Comparison of ENCODE assay signal across 1 cellular context in the genomic region with DNA sequence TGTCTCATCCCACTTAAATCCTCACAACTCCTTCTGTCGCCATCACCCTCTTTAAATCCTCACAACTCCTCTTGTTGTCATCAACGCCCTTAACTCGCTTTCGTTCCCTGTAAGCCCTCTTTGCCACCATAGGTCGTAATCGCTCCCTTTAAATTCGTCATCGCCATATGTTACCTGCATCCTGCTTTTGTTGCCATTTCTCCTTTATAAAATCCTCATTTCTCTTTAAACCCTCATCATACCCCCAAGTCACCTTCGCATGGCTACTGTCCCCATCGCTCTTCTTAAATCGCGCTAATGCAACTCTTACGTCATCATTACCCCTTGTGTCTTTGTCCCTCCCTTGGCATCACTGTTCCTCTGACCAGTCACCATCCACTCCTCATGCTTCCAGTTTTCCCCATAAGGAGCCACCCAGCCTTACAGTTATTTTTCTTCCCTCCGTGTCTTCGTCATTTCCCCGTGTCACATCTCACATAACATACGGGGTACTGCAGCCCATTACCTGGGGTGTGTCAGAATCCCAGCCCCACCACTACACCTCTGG.
TF ChIP-seq lines count a peak whose summit lies in the region.

No MANE protein-coding gene starts in this region.

TF ChIP-seq in K562, 482 proteins besides CTCF, POLR2A, EP300 and RAD21 (continued from another document and continues in another):
- TF ChIP-seq, protein P1, sequence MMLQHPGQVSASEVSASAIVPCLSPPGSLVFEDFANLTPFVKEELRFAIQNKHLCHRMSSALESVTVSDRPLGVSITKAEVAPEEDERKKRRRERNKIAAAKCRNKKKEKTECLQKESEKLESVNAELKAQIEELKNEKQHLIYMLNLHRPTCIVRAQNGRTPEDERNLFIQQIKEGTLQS (IDR thresholded peaks at IDR 0.05) = peak; percentile 98
- TF ChIP-seq, protein P1 (CRISPR knock-in tag; conservative IDR thresholded peaks at IDR 0.05) = 0 out of 2 replicates have a peak, but pooled peaks have one; percentile 21
- TF ChIP-seq MED1 (CRISPR knock-in tag; IDR thresholded peaks at IDR 0.05; ENCODE audit: borderline replicate concordance) = no peak
- TF ChIP-seq, protein P2, sequence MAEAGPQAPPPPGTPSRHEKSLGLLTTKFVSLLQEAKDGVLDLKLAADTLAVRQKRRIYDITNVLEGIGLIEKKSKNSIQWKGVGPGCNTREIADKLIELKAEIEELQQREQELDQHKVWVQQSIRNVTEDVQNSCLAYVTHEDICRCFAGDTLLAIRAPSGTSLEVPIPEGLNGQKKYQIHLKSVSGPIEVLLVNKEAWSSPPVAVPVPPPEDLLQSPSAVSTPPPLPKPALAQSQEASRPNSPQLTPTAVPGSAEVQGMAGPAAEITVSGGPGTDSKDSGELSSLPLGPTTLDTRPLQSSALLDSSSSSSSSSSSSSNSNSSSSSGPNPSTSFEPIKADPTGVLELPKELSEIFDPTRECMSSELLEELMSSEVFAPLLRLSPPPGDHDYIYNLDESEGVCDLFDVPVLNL (CRISPR knock-in tag; IDR thresholded peaks at IDR 0.05; ENCODE audit: low read depth) = no peak
- no peak for TF ChIP-seq TBP (optimal IDR thresholded peaks at IDR 0.05; ENCODE audit: low read depth, low read length)
- TF ChIP-seq SMARCE1 (IDR thresholded peaks at IDR 0.05) = peak; percentile 65
- 0 out of 2 replicates have a peak, but pooled peaks have one; percentile 48 for TF ChIP-seq EHMT2 (IDR thresholded peaks at IDR 0.05)
- TF ChIP-seq, protein P3, sequence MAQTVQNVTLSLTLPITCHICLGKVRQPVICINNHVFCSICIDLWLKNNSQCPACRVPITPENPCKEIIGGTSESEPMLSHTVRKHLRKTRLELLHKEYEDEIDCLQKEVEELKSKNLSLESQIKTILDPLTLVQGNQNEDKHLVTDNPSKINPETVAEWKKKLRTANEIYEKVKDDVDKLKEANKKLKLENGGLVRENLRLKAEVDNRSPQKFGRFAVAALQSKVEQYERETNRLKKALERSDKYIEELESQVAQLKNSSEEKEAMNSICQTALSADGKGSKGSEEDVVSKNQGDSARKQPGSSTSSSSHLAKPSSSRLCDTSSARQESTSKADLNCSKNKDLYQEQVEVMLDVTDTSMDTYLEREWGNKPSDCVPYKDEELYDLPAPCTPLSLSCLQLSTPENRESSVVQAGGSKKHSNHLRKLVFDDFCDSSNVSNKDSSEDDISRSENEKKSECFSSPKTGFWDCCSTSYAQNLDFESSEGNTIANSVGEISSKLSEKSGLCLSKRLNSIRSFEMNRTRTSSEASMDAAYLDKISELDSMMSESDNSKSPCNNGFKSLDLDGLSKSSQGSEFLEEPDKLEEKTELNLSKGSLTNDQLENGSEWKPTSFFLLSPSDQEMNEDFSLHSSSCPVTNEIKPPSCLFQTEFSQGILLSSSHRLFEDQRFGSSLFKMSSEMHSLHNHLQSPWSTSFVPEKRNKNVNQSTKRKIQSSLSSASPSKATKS (CRISPR knock-in tag; IDR thresholded peaks at IDR 0.05) = no peak
- TF ChIP-seq SRSF9 (IDR thresholded peaks at IDR 0.05; ENCODE audit: borderline replicate concordance, low read depth, low read length) = no peak
- peak; percentile 62; the same call in 1 of the 2 replicates for TF ChIP-seq ZEB2 (IDR thresholded peaks at IDR 0.05)
- TF ChIP-seq, protein P4, sequence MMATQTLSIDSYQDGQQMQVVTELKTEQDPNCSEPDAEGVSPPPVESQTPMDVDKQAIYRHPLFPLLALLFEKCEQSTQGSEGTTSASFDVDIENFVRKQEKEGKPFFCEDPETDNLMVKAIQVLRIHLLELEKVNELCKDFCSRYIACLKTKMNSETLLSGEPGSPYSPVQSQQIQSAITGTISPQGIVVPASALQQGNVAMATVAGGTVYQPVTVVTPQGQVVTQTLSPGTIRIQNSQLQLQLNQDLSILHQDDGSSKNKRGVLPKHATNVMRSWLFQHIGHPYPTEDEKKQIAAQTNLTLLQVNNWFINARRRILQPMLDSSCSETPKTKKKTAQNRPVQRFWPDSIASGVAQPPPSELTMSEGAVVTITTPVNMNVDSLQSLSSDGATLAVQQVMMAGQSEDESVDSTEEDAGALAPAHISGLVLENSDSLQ (IDR thresholded peaks at IDR 0.05) = 0 out of 2 replicates have a peak, but pooled peaks have one; percentile 4
- TF ChIP-seq, protein P5, sequence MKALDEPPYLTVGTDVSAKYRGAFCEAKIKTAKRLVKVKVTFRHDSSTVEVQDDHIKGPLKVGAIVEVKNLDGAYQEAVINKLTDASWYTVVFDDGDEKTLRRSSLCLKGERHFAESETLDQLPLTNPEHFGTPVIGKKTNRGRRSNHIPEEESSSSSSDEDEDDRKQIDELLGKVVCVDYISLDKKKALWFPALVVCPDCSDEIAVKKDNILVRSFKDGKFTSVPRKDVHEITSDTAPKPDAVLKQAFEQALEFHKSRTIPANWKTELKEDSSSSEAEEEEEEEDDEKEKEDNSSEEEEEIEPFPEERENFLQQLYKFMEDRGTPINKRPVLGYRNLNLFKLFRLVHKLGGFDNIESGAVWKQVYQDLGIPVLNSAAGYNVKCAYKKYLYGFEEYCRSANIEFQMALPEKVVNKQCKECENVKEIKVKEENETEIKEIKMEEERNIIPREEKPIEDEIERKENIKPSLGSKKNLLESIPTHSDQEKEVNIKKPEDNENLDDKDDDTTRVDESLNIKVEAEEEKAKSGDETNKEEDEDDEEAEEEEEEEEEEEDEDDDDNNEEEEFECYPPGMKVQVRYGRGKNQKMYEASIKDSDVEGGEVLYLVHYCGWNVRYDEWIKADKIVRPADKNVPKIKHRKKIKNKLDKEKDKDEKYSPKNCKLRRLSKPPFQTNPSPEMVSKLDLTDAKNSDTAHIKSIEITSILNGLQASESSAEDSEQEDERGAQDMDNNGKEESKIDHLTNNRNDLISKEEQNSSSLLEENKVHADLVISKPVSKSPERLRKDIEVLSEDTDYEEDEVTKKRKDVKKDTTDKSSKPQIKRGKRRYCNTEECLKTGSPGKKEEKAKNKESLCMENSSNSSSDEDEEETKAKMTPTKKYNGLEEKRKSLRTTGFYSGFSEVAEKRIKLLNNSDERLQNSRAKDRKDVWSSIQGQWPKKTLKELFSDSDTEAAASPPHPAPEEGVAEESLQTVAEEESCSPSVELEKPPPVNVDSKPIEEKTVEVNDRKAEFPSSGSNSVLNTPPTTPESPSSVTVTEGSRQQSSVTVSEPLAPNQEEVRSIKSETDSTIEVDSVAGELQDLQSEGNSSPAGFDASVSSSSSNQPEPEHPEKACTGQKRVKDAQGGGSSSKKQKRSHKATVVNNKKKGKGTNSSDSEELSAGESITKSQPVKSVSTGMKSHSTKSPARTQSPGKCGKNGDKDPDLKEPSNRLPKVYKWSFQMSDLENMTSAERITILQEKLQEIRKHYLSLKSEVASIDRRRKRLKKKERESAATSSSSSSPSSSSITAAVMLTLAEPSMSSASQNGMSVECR (CRISPR knock-in tag; IDR thresholded peaks at IDR 0.05) = no peak
- TF ChIP-seq DMBX1 (CRISPR knock-in tag; IDR thresholded peaks at IDR 0.05; ENCODE audit: borderline replicate concordance) = no peak
- TF ChIP-seq ARNT (IDR thresholded peaks at IDR 0.05) = 0 out of 4 replicates have a peak, but pooled peaks of 1 of the 2 experiments have one; percentile 51
- TF ChIP-seq, protein P6, sequence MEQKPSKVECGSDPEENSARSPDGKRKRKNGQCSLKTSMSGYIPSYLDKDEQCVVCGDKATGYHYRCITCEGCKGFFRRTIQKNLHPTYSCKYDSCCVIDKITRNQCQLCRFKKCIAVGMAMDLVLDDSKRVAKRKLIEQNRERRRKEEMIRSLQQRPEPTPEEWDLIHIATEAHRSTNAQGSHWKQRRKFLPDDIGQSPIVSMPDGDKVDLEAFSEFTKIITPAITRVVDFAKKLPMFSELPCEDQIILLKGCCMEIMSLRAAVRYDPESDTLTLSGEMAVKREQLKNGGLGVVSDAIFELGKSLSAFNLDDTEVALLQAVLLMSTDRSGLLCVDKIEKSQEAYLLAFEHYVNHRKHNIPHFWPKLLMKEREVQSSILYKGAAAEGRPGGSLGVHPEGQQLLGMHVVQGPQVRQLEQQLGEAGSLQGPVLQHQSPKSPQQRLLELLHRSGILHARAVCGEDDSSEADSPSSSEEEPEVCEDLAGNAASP (IDR thresholded peaks at IDR 0.05) = no peak
- TF ChIP-seq SNRNP70 (optimal IDR thresholded peaks at IDR 0.05; ENCODE audit: low read depth, low read length) = no peak
- TF ChIP-seq PCBP1 (IDR thresholded peaks at IDR 0.05; ENCODE audit: low read depth, low read length, poor library complexity, severe bottlenecking) = no peak
- peak; percentile 64 for TF ChIP-seq EP400 (IDR thresholded peaks at IDR 0.05)
- TF ChIP-seq ELF4 (CRISPR knock-in tag; IDR thresholded peaks at IDR 0.05) = no peak
- TF ChIP-seq, protein P7, sequence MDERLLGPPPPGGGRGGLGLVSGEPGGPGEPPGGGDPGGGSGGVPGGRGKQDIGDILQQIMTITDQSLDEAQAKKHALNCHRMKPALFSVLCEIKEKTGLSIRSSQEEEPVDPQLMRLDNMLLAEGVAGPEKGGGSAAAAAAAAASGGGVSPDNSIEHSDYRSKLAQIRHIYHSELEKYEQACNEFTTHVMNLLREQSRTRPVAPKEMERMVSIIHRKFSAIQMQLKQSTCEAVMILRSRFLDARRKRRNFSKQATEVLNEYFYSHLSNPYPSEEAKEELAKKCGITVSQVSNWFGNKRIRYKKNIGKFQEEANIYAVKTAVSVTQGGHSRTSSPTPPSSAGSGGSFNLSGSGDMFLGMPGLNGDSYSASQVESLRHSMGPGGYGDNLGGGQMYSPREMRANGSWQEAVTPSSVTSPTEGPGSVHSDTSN (CRISPR knock-in tag; IDR thresholded peaks at IDR 0.05; ENCODE audit: low read depth) = no peak
- TF ChIP-seq, protein P7 (tag; conservative IDR thresholded peaks at IDR 0.05; ENCODE audit: low read depth) = 0 out of 2 replicates have a peak, but pooled peaks have one; percentile 30
- TF ChIP-seq ZNF324 (CRISPR knock-in tag; IDR thresholded peaks at IDR 0.05) = no peak
- no peak for TF ChIP-seq U2AF1 (optimal IDR thresholded peaks at IDR 0.05; ENCODE audit: low read depth, low read length)
- TF ChIP-seq HNRNPUL1 (IDR thresholded peaks at IDR 0.05; ENCODE audit: low read length) = no peak
- no peak for TF ChIP-seq EGR1 (conservative IDR thresholded peaks at IDR 0.05)
- no peak for TF ChIP-seq ZSCAN29 (IDR thresholded peaks at IDR 0.05)
- 0 out of 2 replicates have a peak, but pooled peaks have one; percentile 66 for TF ChIP-seq THRAP3 (IDR thresholded peaks at IDR 0.05; ENCODE audit: borderline replicate concordance)
- peak in 1 of 2 experiments; percentile 46; a peak in 3 of 4 replicates for TF ChIP-seq FOXK2 (conservative IDR thresholded peaks at IDR 0.05 in 1 of 2, IDR thresholded peaks at IDR 0.05 in 1 of 2; ENCODE audit: low read depth in 2 of 2)
- peak; percentile 65; the same call in 1 of the 2 replicates for TF ChIP-seq JUND (IDR thresholded peaks at IDR 0.05; ENCODE audit: borderline replicate concordance, low read depth, low read length)
- peak; percentile 77; the same call in 1 of the 3 replicates for TF ChIP-seq JUND (tag; IDR thresholded peaks at IDR 0.05; ENCODE audit: borderline replicate concordance, low read depth, low read length)
- TF ChIP-seq, protein P8, sequence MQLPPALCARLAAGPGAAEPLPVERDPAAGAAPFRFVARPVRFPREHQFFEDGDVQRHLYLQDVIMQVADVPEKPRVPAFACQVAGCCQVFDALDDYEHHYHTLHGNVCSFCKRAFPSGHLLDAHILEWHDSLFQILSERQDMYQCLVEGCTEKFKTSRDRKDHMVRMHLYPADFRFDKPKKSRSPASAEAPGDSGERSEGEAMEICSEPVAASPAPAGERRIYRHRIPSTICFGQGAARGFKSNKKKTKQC (CRISPR knock-in tag; IDR thresholded peaks at IDR 0.05) = no peak
- no peak for TF ChIP-seq ETV5 (CRISPR knock-in tag; IDR thresholded peaks at IDR 0.05; ENCODE audit: low read depth)
- TF ChIP-seq, protein P9, sequence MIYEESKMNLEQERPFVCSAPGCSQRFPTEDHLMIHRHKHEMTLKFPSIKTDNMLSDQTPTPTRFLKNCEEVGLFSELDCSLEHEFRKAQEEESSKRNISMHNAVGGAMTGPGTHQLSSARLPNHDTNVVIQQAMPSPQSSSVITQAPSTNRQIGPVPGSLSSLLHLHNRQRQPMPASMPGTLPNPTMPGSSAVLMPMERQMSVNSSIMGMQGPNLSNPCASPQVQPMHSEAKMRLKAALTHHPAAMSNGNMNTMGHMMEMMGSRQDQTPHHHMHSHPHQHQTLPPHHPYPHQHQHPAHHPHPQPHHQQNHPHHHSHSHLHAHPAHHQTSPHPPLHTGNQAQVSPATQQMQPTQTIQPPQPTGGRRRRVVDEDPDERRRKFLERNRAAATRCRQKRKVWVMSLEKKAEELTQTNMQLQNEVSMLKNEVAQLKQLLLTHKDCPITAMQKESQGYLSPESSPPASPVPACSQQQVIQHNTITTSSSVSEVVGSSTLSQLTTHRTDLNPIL (CRISPR knock-in tag; IDR thresholded peaks at IDR 0.05) = no peak
- no peak for TF ChIP-seq ZBTB8A (IDR thresholded peaks at IDR 0.05; ENCODE audit: partially characterized antibody)
- TF ChIP-seq ZC3H8 (IDR thresholded peaks at IDR 0.05) = no peak
- TF ChIP-seq, protein P10, sequence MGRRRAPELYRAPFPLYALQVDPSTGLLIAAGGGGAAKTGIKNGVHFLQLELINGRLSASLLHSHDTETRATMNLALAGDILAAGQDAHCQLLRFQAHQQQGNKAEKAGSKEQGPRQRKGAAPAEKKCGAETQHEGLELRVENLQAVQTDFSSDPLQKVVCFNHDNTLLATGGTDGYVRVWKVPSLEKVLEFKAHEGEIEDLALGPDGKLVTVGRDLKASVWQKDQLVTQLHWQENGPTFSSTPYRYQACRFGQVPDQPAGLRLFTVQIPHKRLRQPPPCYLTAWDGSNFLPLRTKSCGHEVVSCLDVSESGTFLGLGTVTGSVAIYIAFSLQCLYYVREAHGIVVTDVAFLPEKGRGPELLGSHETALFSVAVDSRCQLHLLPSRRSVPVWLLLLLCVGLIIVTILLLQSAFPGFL (CRISPR knock-in tag; IDR thresholded peaks at IDR 0.05) = no peak
- no peak for TF ChIP-seq NONO (IDR thresholded peaks at IDR 0.05; ENCODE audit: low read depth in 2 of 2, low read length in 1 of 2)
- TF ChIP-seq BRCA1 (IDR thresholded peaks at IDR 0.05) = no peak
- no peak for TF ChIP-seq BRCA1 (CRISPR knock-in tag; IDR thresholded peaks at IDR 0.05)
- 0 out of 2 replicates have a peak, but pooled peaks have one; percentile 15 for TF ChIP-seq ARID2 (IDR thresholded peaks at IDR 0.05)
- TF ChIP-seq ILK (tag; IDR thresholded peaks at IDR 0.05; ENCODE audit: borderline replicate concordance, low read depth) = no peak
- TF ChIP-seq ZNF584 (CRISPR knock-in tag; IDR thresholded peaks at IDR 0.05; ENCODE audit: low read depth) = 0 out of 2 replicates have a peak, but pooled peaks have one; percentile 11
- TF ChIP-seq NCOA6 (IDR thresholded peaks at IDR 0.05) = no peak
- TF ChIP-seq SIN3A (IDR thresholded peaks at IDR 0.05; ENCODE audit: borderline replicate concordance in 2 of 2, control insufficient read depth in 1 of 2, low read depth in 2 of 2, low read length in 2 of 2) = peak in 1 of 2 experiments; percentile 35; a peak in 1 of 4 replicates
